1 cellular context compared by ENCODE assay signal in genomic region chr4:17558941-17559708, GRCh38.
TF ChIP-seq lines count a peak whose summit lies in the region.

No MANE protein-coding gene starts in this region.

TF ChIP-seq in HepG2, 621 proteins besides CTCF, POLR2A, EP300 and RAD21 (continued from another document and continues in another):
- TF ChIP-seq E2F1 (CRISPR knock-in tag; IDR thresholded peaks at IDR 0.05) (no peak), ZNF446 (CRISPR knock-in tag; IDR thresholded peaks at IDR 0.05) (no peak), NONO (IDR thresholded peaks at IDR 0.05) (no peak), NONO (CRISPR knock-in tag; conservative IDR thresholded peaks at IDR 0.05) (peak; percentile 58; the same call in 1 of the 2 replicates), BRCA1 (CRISPR knock-in tag; IDR thresholded peaks at IDR 0.05) (no peak; the same call in 1 of the 2 replicates), PLRG1 (conservative IDR thresholded peaks at IDR 0.05) (no peak), SRSF4 (IDR thresholded peaks at IDR 0.05; ENCODE audit: low read depth, low read length, poor library complexity, severe bottlenecking) (no peak), ZNF281 (CRISPR knock-in tag; IDR thresholded peaks at IDR 0.05; ENCODE audit: borderline replicate concordance) (peak; percentile 48; the same call in 1 of the 2 replicates), ARHGAP35 (CRISPR knock-in tag; IDR thresholded peaks at IDR 0.05; ENCODE audit: borderline replicate concordance) (no peak), EHMT2 (IDR thresholded peaks at IDR 0.05; ENCODE audit: borderline replicate concordance, low read depth, low read length) (peak; percentile 99), MIER3 (CRISPR knock-in tag; IDR thresholded peaks at IDR 0.05; ENCODE audit: borderline replicate concordance) (peak; percentile 84), JDP2 (CRISPR knock-in tag; IDR thresholded peaks at IDR 0.05; ENCODE audit: borderline replicate concordance) (no peak), ZNF580 (CRISPR knock-in tag; IDR thresholded peaks at IDR 0.05; ENCODE audit: borderline replicate concordance, low read depth) (peak; percentile 66; the same call in 1 of the 2 replicates), ZNF629 (CRISPR knock-in tag; conservative IDR thresholded peaks at IDR 0.05) (peak; percentile 62; the same call in 1 of the 2 replicates), HOMEZ (CRISPR knock-in tag; IDR thresholded peaks at IDR 0.05; ENCODE audit: low read depth) (peak; percentile 93; the same call in 1 of the 2 replicates), PITX1 (CRISPR knock-in tag; IDR thresholded peaks at IDR 0.05) (peak; percentile 99), SIX4 (CRISPR knock-in tag; IDR thresholded peaks at IDR 0.05) (peak; percentile 87; the same call in 1 of the 2 replicates), SP2 (CRISPR knock-in tag; IDR thresholded peaks at IDR 0.05) (no peak), ZNF30 (CRISPR knock-in tag; IDR thresholded peaks at IDR 0.05) (no peak), PAF1 (CRISPR knock-in tag; IDR thresholded peaks at IDR 0.05) (no peak), HDAC1 (CRISPR knock-in tag; IDR thresholded peaks at IDR 0.05) (peak; percentile 98), CENPBD1 (CRISPR knock-in tag; IDR thresholded peaks at IDR 0.05; ENCODE audit: borderline replicate concordance, low read depth) (no peak), SIN3B (IDR thresholded peaks at IDR 0.05; ENCODE audit: low read length) (no peak; the same call in 1 of the 2 replicates), NFKB2 (CRISPR knock-in tag; IDR thresholded peaks at IDR 0.05; ENCODE audit: borderline replicate concordance) (no peak), ZMYM3 (CRISPR knock-in tag; IDR thresholded peaks at IDR 0.05) (peak; percentile 81), ZNF451 (CRISPR knock-in tag; IDR thresholded peaks at IDR 0.05) (no peak), IRF9 (CRISPR knock-in tag; IDR thresholded peaks at IDR 0.05; ENCODE audit: borderline replicate concordance) (no peak; the same call in 1 of the 2 replicates), ZFP62 (CRISPR knock-in tag; IDR thresholded peaks at IDR 0.05) (no peak), ZNF841 (CRISPR knock-in tag; IDR thresholded peaks at IDR 0.05; ENCODE audit: borderline replicate concordance) (no peak), PRDM10 (CRISPR knock-in tag; IDR thresholded peaks at IDR 0.05; ENCODE audit: low read depth) (peak; percentile 88), ZNF850 (CRISPR knock-in tag; conservative IDR thresholded peaks at IDR 0.05) (no peak), ZFP37 (CRISPR knock-in tag; IDR thresholded peaks at IDR 0.05; ENCODE audit: borderline replicate concordance) (0 out of 2 replicates have a peak, but pooled peaks have one; percentile 61), ZNF503 (CRISPR knock-in tag; IDR thresholded peaks at IDR 0.05) (peak; percentile 94), WIZ (CRISPR knock-in tag; IDR thresholded peaks at IDR 0.05) (no peak), ELF1 (CRISPR knock-in tag; IDR thresholded peaks at IDR 0.05) (peak; percentile 35; the same call in 1 of the 2 replicates), ZKSCAN1 (IDR thresholded peaks at IDR 0.05; ENCODE audit: low read length) (no peak), HIVEP1 (CRISPR knock-in tag; IDR thresholded peaks at IDR 0.05) (no peak), HINFP (CRISPR knock-in tag; IDR thresholded peaks at IDR 0.05; ENCODE audit: low read depth) (peak; percentile 75; the same call in 1 of the 2 replicates), STAG1 (CRISPR knock-in tag; IDR thresholded peaks at IDR 0.05) (no peak), ZBTB39 (CRISPR knock-in tag; IDR thresholded peaks at IDR 0.05) (peak; percentile 98), ZNF878 (CRISPR knock-in tag; IDR thresholded peaks at IDR 0.05) (peak; percentile 98), SOX6 (IDR thresholded peaks at IDR 0.05) (no peak), SOX6 (CRISPR knock-in tag; IDR thresholded peaks at IDR 0.05) (peak; percentile 98), CCAR2 (optimal IDR thresholded peaks at IDR 0.05; ENCODE audit: low read depth, low read length) (no peak), ZNF562 (CRISPR knock-in tag; IDR thresholded peaks at IDR 0.05; ENCODE audit: borderline replicate concordance) (no peak), ZNF639 (CRISPR knock-in tag; conservative IDR thresholded peaks at IDR 0.05) (no peak), TBX2 (CRISPR knock-in tag; IDR thresholded peaks at IDR 0.05; ENCODE audit: borderline replicate concordance) (peak; percentile 85)
